In the genomic region with DNA sequence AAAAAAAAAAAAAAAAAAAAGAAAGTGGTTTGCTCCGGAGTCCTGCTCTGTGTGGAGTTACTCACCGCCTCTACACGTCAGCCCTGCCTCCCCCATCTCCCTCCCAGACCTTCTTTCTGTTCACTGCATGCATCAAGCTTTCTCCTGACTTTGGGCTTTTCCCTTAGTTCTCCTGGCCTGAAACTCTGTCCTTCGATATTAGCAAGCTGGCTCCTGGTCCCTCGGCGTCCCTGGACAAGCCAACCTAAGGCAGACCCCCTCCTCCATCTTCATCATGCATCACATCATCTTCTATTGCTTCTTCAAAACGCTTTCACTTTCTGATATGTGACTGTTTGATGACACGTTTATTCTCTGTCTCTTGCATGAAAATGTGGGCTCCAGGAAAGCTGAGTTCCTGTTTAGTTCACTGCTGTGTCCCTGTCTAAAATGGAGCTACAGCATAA, we compare ENCODE assay signal across 8 cellular contexts. TPM values are rescaled to one million over a fixed set of nuclear protein-coding genes. Genes with fewer than 3 reads are reported as not detected.
DNase-seq lines count a peak whose midpoint lies in the region; ATAC-seq lines count a peak whose summit lies in the region.

No MANE protein-coding gene starts in this region.

- no peaks in the 10 kb centered on the region for H3K4me1 ChIP-seq in Karpas-422 (ENCODE audit: low read length)

- H3K9me2 ChIP-seq in Karpas-422 (replicated peaks; ENCODE audit: insufficient read depth, low read length), result no peaks in the 10 kb centered on the region

- no peak overlapping the region for H3K4me2 ChIP-seq in Karpas-422 (ENCODE audit: low read depth, low read length, poor library complexity, severe bottlenecking)

- no peak overlapping the region for H3K27ac ChIP-seq in Karpas-422 (ENCODE audit: low read length)

- H3K9ac ChIP-seq in Karpas-422 (ENCODE audit: low read length), result no peak overlapping the region

- no peak overlapping the region for H2AFZ ChIP-seq in Karpas-422 (ENCODE audit: low read length)

- H3K79me2 ChIP-seq in Karpas-422 (ENCODE audit: low read length), result no peaks in the 10 kb centered on the region

- peak; percentile 64 for ATAC-seq in GM18498 (IDR thresholded peaks at IDR 0.05; ENCODE audit: unreplicated experiment)
- peak; percentile 43 for ATAC-seq in HG02588 (IDR thresholded peaks at IDR 0.05; ENCODE audit: unreplicated experiment)
- no peak for ATAC-seq in Right ventricle myocardium superior (ENCODE audit: poor library complexity)

- no peaks in the 10 kb centered on the region for H3K36me3 ChIP-seq in Karpas-422 (ENCODE audit: insufficient read depth, low read length)

- intact Hi-C loops in Right ventricle myocardium superior (cut with DNase I), result no loop called here

- no peaks in the 10 kb centered on the region for H3K27me3 ChIP-seq in Karpas-422 (ENCODE audit: low read length)

- DNase-seq in RPMI7951 (ENCODE audit: low read depth) (peak; percentile 51), hepatic stellate cell (ENCODE audit: low spot score) (peak; percentile 57), Right ventricle myocardium superior (no peak), NCI-H446 (lab: John Stamatoyannopoulos, UW) (no peak), occipital lobe (lab: John Stamatoyannopoulos, UW) (no peak), Karpas-422 (no peak)

- H3K4me3 ChIP-seq in Karpas-422 (ENCODE audit: low read length), result no peak overlapping the region

- no peaks in the 10 kb centered on the region for H4K20me1 ChIP-seq in Karpas-422 (ENCODE audit: insufficient read depth, low read depth, low read length)

- no peaks in the 10 kb centered on the region for H3K9me3 ChIP-seq in Karpas-422 (ENCODE audit: low read length)

RNA-seq across cellular contexts. Expression of gene SLC15A4, which starts 40.6 kb away (rescaled TPM):
- total RNA-seq in RPMI7951 (2014; rRNA removed; shearing (Covaris generic)), result 22.2 and 23.2 TPM in 2 replicates
- total RNA-seq in Right ventricle myocardium superior (14.2 TPM), occipital lobe (39.5 TPM)
- 29.0 and 32.1 TPM in 2 replicates for total RNA-seq in Karpas-422 (2014; rRNA removed; shearing (Covaris generic); ENCODE audit: low replicate concordance)

Comparison
In these comparisons a context has a peak if more than half of its experiments do, and no peak if none do; other contexts are left out.
1. DNase-seq: peak in RPMI7951 (single experiment) and hepatic stellate cell (single experiment); none in Right ventricle myocardium superior (single experiment), NCI-H446 (0 of 2), occipital lobe (single experiment) and Karpas-422 (single experiment).